14 cellular contexts compared by ENCODE assay signal in the genomic region with DNA sequence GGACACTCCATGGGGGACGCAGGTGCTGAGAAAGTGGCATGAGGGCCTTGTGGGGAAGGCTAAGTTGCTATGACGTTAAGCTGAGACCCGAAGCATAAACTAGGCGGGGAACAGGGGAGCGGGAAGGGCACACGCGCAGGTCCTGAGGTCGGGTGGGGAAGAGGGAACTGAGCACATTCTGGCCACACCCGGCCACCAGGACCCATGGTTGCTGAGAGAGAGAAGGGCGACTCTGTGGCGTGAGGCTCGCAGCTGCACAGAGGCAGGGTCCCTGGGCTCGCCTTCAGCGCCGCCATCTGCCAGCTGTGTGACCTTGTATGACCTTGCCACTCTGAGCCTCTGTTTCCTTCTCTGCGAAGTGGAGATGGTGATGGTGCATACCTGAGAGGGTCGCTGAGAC.
DNase-seq lines count a peak whose midpoint lies in the region; ATAC-seq and TF ChIP-seq lines count a peak whose summit lies in the region.
"Had no signal": no experiment of that assay in that cellular context is flagged by ENCODE, and none has a peak within 500 bp of the region (broad histone marks: within the 10 kb centered on the region; RNA-seq: fewer than 3 reads in every experiment).

No MANE protein-coding gene starts in this region.

- H3K27ac Mint-ChIP-seq in WTC11, result peak overlapping the region; percentile 73; the same call in 1 of the 2 replicates
- H3K27ac Mint-ChIP-seq: B cell; CD4-positive, alpha-beta memory T cell had no signal

- H3K36me3 ChIP-seq in H7 (replicated peaks; ENCODE audit: control insufficient read depth, insufficient read depth, low read length) (no peaks in the 10 kb centered on the region), neuronal stem cell (replicated peaks in 1 of 2; ENCODE audit: control insufficient read depth in 2 of 2, insufficient read depth in 2 of 2, low read length in 2 of 2) (no peaks in the 10 kb centered on the region)

- H2AFZ ChIP-seq in neuronal stem cell (ENCODE audit: low read length), result no peak overlapping the region

- no peak overlapping the region for H3K23ac ChIP-seq in neuronal stem cell (ENCODE audit: low read depth, low read length, poor library complexity)

- no peaks in the 10 kb centered on the region for H3K36me3 Mint-ChIP-seq in WTC11
- H3K36me3 Mint-ChIP-seq: CD4-positive, alpha-beta memory T cell had no signal

- H3K4me2 ChIP-seq in neuronal stem cell (ENCODE audit: insufficient read depth, low read length, poor library complexity, severe bottlenecking), result no peak overlapping the region

- H2BK5ac ChIP-seq in neuronal stem cell (ENCODE audit: low read length), result peak overlapping the region; percentile 34

- H3K4ac ChIP-seq in neuronal stem cell (ENCODE audit: low read length), result no peak overlapping the region

- H3K4me1 Mint-ChIP-seq in WTC11, result peaks cover 7% of the 10 kb centered on the region; the same call in 1 of the 2 replicates
- H3K4me1 Mint-ChIP-seq: B cell; CD4-positive, alpha-beta memory T cell had no signal

- peaks cover 4% of the 10 kb centered on the region; the same call in 1 of the 2 replicates for H3K9me3 Mint-ChIP-seq in WTC11

- no peak overlapping the region for H3K4me3 Mint-ChIP-seq in WTC11
- H3K4me3 Mint-ChIP-seq: B cell; CD4-positive, alpha-beta memory T cell had no signal

- H3K9me3 ChIP-seq in neuronal stem cell (replicated peaks in 1 of 2; ENCODE audit: control insufficient read depth in 2 of 2, insufficient read depth in 1 of 2, low read depth in 1 of 2, low read length in 2 of 2), result no peaks in the 10 kb centered on the region

- no peak for TF ChIP-seq CTCF in WTC11 (IDR thresholded peaks at IDR 0.05)

- H3K27ac ChIP-seq in neuronal stem cell (replicated peaks; ENCODE audit: low read length), result no peak overlapping the region

- WGBS in neuronal stem cell (ENCODE audit: extremely low coverage in 2 of 2, insufficient read length in 2 of 2, insufficient replicate concordance in 1 of 2), 2 donors, result no CpG with 5 or more reads among the region's 17 CpGs

- H3K4me3 ChIP-seq in H7 (ENCODE audit: insufficient read depth, low read depth, low read length) (no peak overlapping the region), neuronal stem cell (ENCODE audit: low read length in 2 of 2) (peak overlapping the region in 1 of 2 donors; percentile 18)

- no peak overlapping the region for H4K91ac ChIP-seq in neuronal stem cell (ENCODE audit: low read depth, low read length, poor library complexity)

- CTCF ChIA-PET in WTC11 (lab: Charles Lee), result interaction anchor here (0.9 kb wide), 1 partner anchor 12 kb away, joined by 3 read pairs; no protein-coding TSS in a partner anchor

- H3K27me3 ChIP-seq in H7 (ENCODE audit: control insufficient read depth, insufficient read depth, low read length), result no peaks in the 10 kb centered on the region
- H3K27me3 ChIP-seq in neuronal stem cell (ENCODE audit: control insufficient read depth in 3 of 3, insufficient read depth in 3 of 3, low read depth in 1 of 3, low read length in 3 of 3), result no peaks in the 10 kb centered on the region

- no peak overlapping the region for H2BK15ac ChIP-seq in neuronal stem cell (ENCODE audit: low read length)

- H3K27me3 Mint-ChIP-seq in WTC11 (ENCODE audit: low read depth), result no peaks in the 10 kb centered on the region

- peak overlapping the region; percentile 25 for H3K14ac ChIP-seq in neuronal stem cell (ENCODE audit: low read length)

- H2BK120ac ChIP-seq in neuronal stem cell (ENCODE audit: low read depth, low read length), result no peak overlapping the region

- H2AK5ac ChIP-seq in neuronal stem cell (ENCODE audit: low read depth, low read length), result peak overlapping the region; percentile 16

- H3K4me1 ChIP-seq in neuronal stem cell (ENCODE audit: control insufficient read depth in 2 of 2, insufficient read depth in 1 of 2, low read depth in 1 of 2, low read length in 2 of 2), result no peaks in the 10 kb centered on the region

- ATAC-seq in WTC11 (no peak), HG03025 (IDR thresholded peaks at IDR 0.05; ENCODE audit: low FRiP score, unreplicated experiment) (no peak), GM21390 (IDR thresholded peaks at IDR 0.05; ENCODE audit: unreplicated experiment) (no peak), HG03135 (IDR thresholded peaks at IDR 0.05; ENCODE audit: unreplicated experiment) (no peak)
- ATAC-seq: HepG2 had no signal

- no peaks in the 10 kb centered on the region for H3K79me1 ChIP-seq in neuronal stem cell (ENCODE audit: low read depth, low read length)

- H3K18ac ChIP-seq in neuronal stem cell (ENCODE audit: low read length), result no peak overlapping the region

- no peak overlapping the region for H4K8ac ChIP-seq in neuronal stem cell (ENCODE audit: low read depth, low read length)

- H3K9ac ChIP-seq in neuronal stem cell (ENCODE audit: low read depth, low read length, poor library complexity), result no peak overlapping the region

- H2BK12ac ChIP-seq in neuronal stem cell (ENCODE audit: low read length), result no peak overlapping the region

- peak; percentile 40 for DNase-seq in CD1c-positive myeloid dendritic cell (ENCODE audit: extremely low spot score)
- DNase-seq in H7, result peak; percentile 53
- DNase-seq in WTC11 (ENCODE audit: low spot score), result no peak
- no peak for DNase-seq in neuronal stem cell (ENCODE audit: low spot score)
- DNase-seq: C1 segment of cervical spinal cord; CD4-positive, alpha-beta memory T cell; DMS153; DMS79 treated with DMSO at 0.1 percent for 48 hours; EL had no signal

- POLR2A ChIA-PET in WTC11 (lab: Charles Lee), result no interaction called here

TF ChIP-seq in WTC11, 78 proteins besides CTCF, POLR2A, EP300 and RAD21:
- TF ChIP-seq, protein P1, sequence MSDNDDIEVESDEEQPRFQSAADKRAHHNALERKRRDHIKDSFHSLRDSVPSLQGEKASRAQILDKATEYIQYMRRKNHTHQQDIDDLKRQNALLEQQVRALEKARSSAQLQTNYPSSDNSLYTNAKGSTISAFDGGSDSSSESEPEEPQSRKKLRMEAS (CRISPR knock-in tag; IDR thresholded peaks at IDR 0.05), result no peak
- peak; percentile 86; the same call in 1 of the 2 replicates for TF ChIP-seq ESRRA (CRISPR knock-in tag; IDR thresholded peaks at IDR 0.05; ENCODE audit: borderline replicate concordance)

Comparison
In these comparisons a context has a peak if more than half of its experiments do, and no peak if none do; other contexts are left out.
1. DNase-seq: peak in CD1c-positive myeloid dendritic cell (single experiment) and H7 (single experiment); none in WTC11 (single experiment) and neuronal stem cell (single experiment).